ENCODE assay signal across 16 cellular contexts in the genomic region with DNA sequence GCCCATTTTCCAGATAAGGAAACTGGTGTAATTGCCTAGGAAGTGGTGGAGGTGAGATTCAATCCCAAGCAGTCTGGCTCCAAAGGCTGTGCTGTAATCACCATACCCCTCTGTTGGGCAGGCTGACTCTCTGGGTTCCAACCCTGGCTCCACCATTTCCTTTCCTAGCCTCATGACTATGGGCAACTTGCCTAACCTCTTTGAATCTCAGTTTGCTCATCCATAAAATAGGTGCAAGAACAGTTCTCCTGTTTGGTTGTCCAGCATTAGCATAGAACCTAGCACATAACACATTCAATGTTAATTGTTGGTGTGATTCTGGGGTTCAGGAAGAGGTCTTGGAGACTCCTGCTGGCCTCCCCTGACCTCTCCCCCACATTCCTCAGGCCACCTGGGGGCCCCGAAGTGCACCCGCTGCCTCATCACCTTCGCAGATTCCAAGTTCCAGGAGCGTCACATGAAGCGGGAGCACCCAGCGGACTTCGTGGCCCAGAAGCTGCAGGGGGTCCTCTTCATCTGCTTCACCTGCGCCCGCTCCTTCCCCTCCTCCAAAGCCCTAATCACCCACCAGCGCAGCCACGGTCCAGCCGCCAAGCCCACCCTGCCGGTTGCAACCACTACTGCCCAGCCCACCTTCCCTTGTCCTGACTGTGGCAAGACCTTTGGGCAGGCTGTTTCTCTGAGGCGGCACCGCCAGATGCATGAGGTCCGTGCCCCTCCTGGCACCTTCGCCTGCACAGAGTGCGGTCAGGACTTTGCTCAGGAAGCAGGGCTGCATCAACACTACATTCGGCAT. TPM values are rescaled to one million over a fixed set of nuclear protein-coding genes. Genes with fewer than 3 reads are reported as not detected.
DNase-seq lines count a peak whose midpoint lies in the region; ATAC-seq and TF ChIP-seq lines count a peak whose summit lies in the region.
"Had no signal": no experiment of that assay in that cellular context is flagged by ENCODE, and none has a peak within 500 bp of the region (broad histone marks: within the 10 kb centered on the region; RNA-seq: fewer than 3 reads in every experiment).

No MANE protein-coding gene starts in this region.

- H3K4me2 ChIP-seq in OCI-LY7 (ENCODE audit: low read length) (peak overlapping the region; percentile 94), skeletal muscle satellite cell (ENCODE audit: low read length) (peak overlapping the region; percentile 97)

- no peaks in the 10 kb centered on the region for H3K27me3 Mint-ChIP-seq in activated CD8-positive, alpha-beta T cell treated with anti-CD3 and anti-CD28 coated beads for 36 hours
- H3K27me3 Mint-ChIP-seq in activated CD8-positive, alpha-beta T cell treated with anti-CD3 and anti-CD28 coated beads, Interleukin-2, amount 10 ng/mL, durations not matched to agents 7 days and 5 days (ENCODE audit: low read depth) = no peaks in the 10 kb centered on the region
- no peaks in the 10 kb centered on the region for H3K27me3 Mint-ChIP-seq in effector memory CD8-positive, alpha-beta T cell
- H3K27me3 Mint-ChIP-seq: memory B cell had no signal

- peak overlapping the region; percentile 94 for H3K9ac ChIP-seq in skeletal muscle satellite cell (ENCODE audit: low read depth, low read length)

- H3K4me1 Mint-ChIP-seq in activated CD8-positive, alpha-beta T cell treated with anti-CD3 and anti-CD28 coated beads for 36 hours (ENCODE audit: low read depth) = peaks cover 22% of the 10 kb centered on the region
- peaks cover 36% of the 10 kb centered on the region for H3K4me1 Mint-ChIP-seq in activated CD8-positive, alpha-beta T cell treated with anti-CD3 and anti-CD28 coated beads, Interleukin-2, amount 10 ng/mL, durations not matched to agents 7 days and 5 days (ENCODE audit: low read depth)
- peaks cover 34 to 36% of the 10 kb centered on the region in 2 donors for H3K4me1 Mint-ChIP-seq in effector memory CD8-positive, alpha-beta T cell (ENCODE audit: low read depth in 2 of 2)

- peaks cover 16% of the 10 kb centered on the region for H3K36me3 Mint-ChIP-seq in activated CD8-positive, alpha-beta T cell treated with anti-CD3 and anti-CD28 coated beads for 36 hours (ENCODE audit: low read depth)
- H3K36me3 Mint-ChIP-seq in activated CD8-positive, alpha-beta T cell treated with anti-CD3 and anti-CD28 coated beads, Interleukin-2, amount 10 ng/mL, durations not matched to agents 7 days and 5 days (ENCODE audit: low read depth) = peaks cover 25% of the 10 kb centered on the region
- H3K36me3 Mint-ChIP-seq in effector memory CD8-positive, alpha-beta T cell (ENCODE audit: insufficient read depth) = peaks cover 36% of the 10 kb centered on the region
- H3K36me3 Mint-ChIP-seq: memory B cell had no signal

- H3K9me3 ChIP-seq in OCI-LY7 (ENCODE audit: low read length) (no peaks in the 10 kb centered on the region), skeletal muscle satellite cell (replicated peaks; ENCODE audit: low read length) (no peaks in the 10 kb centered on the region)
- H3K9me3 ChIP-seq: heart left ventricle, ovary, SJSA1 had no signal

- intact Hi-C loops in activated CD8-positive, alpha-beta T cell treated with anti-CD3 and anti-CD28 coated beads for 36 hours (cut with micrococcal nuclease) = loop anchor here (5.0 to 10.0 kb wide), 3 partner anchors 36 to 151 kb away; a partner anchor contains a TSS
- intact Hi-C loops in OCI-LY7 (cut with micrococcal nuclease; ENCODE audit: unreplicated experiment) = loop anchor here (10.0 kb wide), 2 partner anchors 64 to 154 kb away; a partner anchor contains a TSS

- POLR2A ChIA-PET in activated CD8-positive, alpha-beta T cell treated with anti-CD3 and anti-CD28 coated beads for 36 hours (lab: Charles Lee) = interaction anchor here (0.9 to 2.7 kb wide), 3 partner anchors 14 to 18 kb away, joined by 3 to 10 read pairs (median 4); a partner anchor contains a TSS
- POLR2A ChIA-PET in activated CD8-positive, alpha-beta T cell treated with anti-CD3 and anti-CD28 coated beads, Interleukin-2, amount 10 ng/mL, durations not matched to agents 7 days and 5 days (lab: Charles Lee) = no interaction called here
- POLR2A ChIA-PET in OCI-LY7 (lab: Charles Lee) = no interaction called here

- H3K36me3 ChIP-seq in OCI-LY7 (ENCODE audit: insufficient read depth, low read length) (peaks cover 55% of the 10 kb centered on the region), skeletal muscle satellite cell (ENCODE audit: insufficient read depth, low read length) (peaks cover 34% of the 10 kb centered on the region)
- H3K36me3 ChIP-seq: ovary had no signal

- no peaks in the 10 kb centered on the region for H3K27me3 ChIP-seq in skeletal muscle satellite cell (ENCODE audit: control insufficient read depth, insufficient read depth, low read length)
- H3K27me3 ChIP-seq: heart left ventricle, ovary, SJSA1 had no signal

- H2AFZ ChIP-seq in OCI-LY7 (ENCODE audit: low read length) = no peak overlapping the region

- no peaks in the 10 kb centered on the region; the same call in 1 of the 2 replicates for H4K20me1 ChIP-seq in OCI-LY7 (ENCODE audit: insufficient read depth, low read length)

- ATAC-seq in activated CD8-positive, alpha-beta T cell treated with anti-CD3 and anti-CD28 coated beads for 36 hours = no peak
- no peak for ATAC-seq in activated CD8-positive, alpha-beta T cell treated with anti-CD3 and anti-CD28 coated beads, Interleukin-2, amount 10 ng/mL, durations not matched to agents 7 days and 5 days
- ATAC-seq in effector memory CD8-positive, alpha-beta T cell (replicated peaks) = no peak
- no peak for ATAC-seq in HG03378 (IDR thresholded peaks at IDR 0.05; ENCODE audit: unreplicated experiment)
- ATAC-seq: heart left ventricle had no signal

- no peak overlapping the region for H3K27ac ChIP-seq in OCI-LY7 (ENCODE audit: low read depth, low read length, poor library complexity, severe bottlenecking)
- H3K27ac ChIP-seq: heart left ventricle, ovary, SJSA1 had no signal

- BruUV-seq in OCI-LY7 (replicated peaks; lab: Mats Ljungman, UMichigan) = no TSS peak

- H3K4me3 Mint-ChIP-seq in activated CD8-positive, alpha-beta T cell treated with anti-CD3 and anti-CD28 coated beads for 36 hours = peak overlapping the region; percentile 86
- H3K4me3 Mint-ChIP-seq in activated CD8-positive, alpha-beta T cell treated with anti-CD3 and anti-CD28 coated beads, Interleukin-2, amount 10 ng/mL, durations not matched to agents 7 days and 5 days = no peak overlapping the region
- peak overlapping the region in 1 of 2 donors; percentile 97 for H3K4me3 Mint-ChIP-seq in effector memory CD8-positive, alpha-beta T cell
- H3K4me3 Mint-ChIP-seq: memory B cell had no signal

- H3K4me3 ChIP-seq in OCI-LY7 (ENCODE audit: low read depth, low read length, poor library complexity, severe bottlenecking) = peak overlapping the region; percentile 86
- H3K4me3 ChIP-seq in skeletal muscle satellite cell (ENCODE audit: low read length) = no peak overlapping the region
- H3K4me3 ChIP-seq: ovary, SJSA1 had no signal

- peaks cover 14% of the 10 kb centered on the region for H3K4me1 ChIP-seq in OCI-LY7 (ENCODE audit: insufficient read depth, low read length, poor library complexity, severe bottlenecking)
- peaks cover 25% of the 10 kb centered on the region for H3K4me1 ChIP-seq in skeletal muscle satellite cell (ENCODE audit: control insufficient read depth, insufficient read depth, low read length)

- H3K9me3 Mint-ChIP-seq in activated CD8-positive, alpha-beta T cell treated with anti-CD3 and anti-CD28 coated beads for 36 hours = no peaks in the 10 kb centered on the region
- H3K9me3 Mint-ChIP-seq in activated CD8-positive, alpha-beta T cell treated with anti-CD3 and anti-CD28 coated beads, Interleukin-2, amount 10 ng/mL, durations not matched to agents 7 days and 5 days (ENCODE audit: insufficient read depth) = no peaks in the 10 kb centered on the region
- H3K9me3 Mint-ChIP-seq in effector memory CD8-positive, alpha-beta T cell = no peaks in the 10 kb centered on the region
- H3K9me3 Mint-ChIP-seq: memory B cell had no signal

- peak overlapping the region; percentile 98 for H3K27ac Mint-ChIP-seq in activated CD8-positive, alpha-beta T cell treated with anti-CD3 and anti-CD28 coated beads for 36 hours
- H3K27ac Mint-ChIP-seq in activated CD8-positive, alpha-beta T cell treated with anti-CD3 and anti-CD28 coated beads, Interleukin-2, amount 10 ng/mL, durations not matched to agents 7 days and 5 days = no peak overlapping the region
- peak overlapping the region; percentile 59 to 100 for H3K27ac Mint-ChIP-seq in effector memory CD8-positive, alpha-beta T cell

- DNase-seq in activated CD8-positive, alpha-beta T cell treated with anti-CD3 and anti-CD28 coated beads for 36 hours = no peak
- no peak for DNase-seq in activated CD8-positive, alpha-beta T cell treated with anti-CD3 and anti-CD28 coated beads, Interleukin-2, amount 10 ng/mL, durations not matched to agents 7 days and 5 days
- DNase-seq in OCI-LY7 (ENCODE audit: low spot score) (no peak), DMS153 (lab: John Stamatoyannopoulos, UW) (no peak)
- no peak for DNase-seq in effector memory CD8-positive, alpha-beta T cell
- no peak for DNase-seq in effector CD8-positive, alpha-beta T cell (lab: John Stamatoyannopoulos, UW)
- DNase-seq: activated CD4-positive, alpha-beta T cell treated with anti-CD3 and anti-CD28 coated beads, Interleukin-2, amount 50 U/mL, for 1 hour; heart left ventricle; NCI-H1048; NK-92 treated with Interleukin-12 subunit alpha and Interleukin-12 subunit beta, amount 100 ng/mL, for 24 hours; ovary; small intestine had no signal

- no peak for TF ChIP-seq CTCF in activated CD8-positive, alpha-beta T cell treated with anti-CD3 and anti-CD28 coated beads for 36 hours (IDR thresholded peaks at IDR 0.05)
- TF ChIP-seq CTCF in OCI-LY7 (conservative IDR thresholded peaks at IDR 0.05; ENCODE audit: low read length) = no peak

- H3K9me2 ChIP-seq in OCI-LY7 (ENCODE audit: insufficient read depth, low read length) = no peaks in the 10 kb centered on the region

- CTCF ChIA-PET in activated CD8-positive, alpha-beta T cell treated with anti-CD3 and anti-CD28 coated beads for 36 hours (lab: Charles Lee) = interaction anchor here (1.1 to 12.2 kb wide), 6 partner anchors 28 to 152 kb away, joined by 3 to 188 read pairs (median 8); no protein-coding TSS in a partner anchor
- CTCF ChIA-PET in activated CD8-positive, alpha-beta T cell treated with anti-CD3 and anti-CD28 coated beads, Interleukin-2, amount 10 ng/mL, durations not matched to agents 7 days and 5 days (lab: Charles Lee) = interaction anchor here (5.6 to 6.7 kb wide), 3 partner anchors 15 to 41 kb away, joined by 67 to 239 read pairs (median 88); a partner anchor contains a TSS
- CTCF ChIA-PET in OCI-LY7 (lab: Charles Lee; ENCODE audit: unreplicated experiment) = no interaction called here

- peaks cover 33% of the 10 kb centered on the region for H3K79me2 ChIP-seq in OCI-LY7 (ENCODE audit: insufficient read depth, low read depth, low read length)

RNA-seq across cellular contexts. Expression of a gene that starts 2.2 kb away (rescaled TPM):
- total RNA-seq in activated CD8-positive, alpha-beta T cell treated with anti-CD3 and anti-CD28 coated beads for 36 hours = 10 to 100 TPM in 1 of 2 experiments, 1 to 10 TPM in 1; 8.8 to 12.2 TPM
- total RNA-seq in activated CD8-positive, alpha-beta T cell treated with anti-CD3 and anti-CD28 coated beads, Interleukin-2, amount 10 ng/mL, durations not matched to agents 7 days and 5 days = 10 to 100 TPM; 14.1 to 17.3 TPM
- total RNA-seq in OCI-LY7 (2014; rRNA removed; shearing (Covaris generic)) = 11.6 and 20.2 TPM in 2 replicates
- 14.5 and 17.8 TPM in 2 replicates for total RNA-seq in OCI-LY7 (2022)
- total RNA-seq in skeletal muscle satellite cell (2012; rRNA removed) = 8.9 and 15.3 TPM in 2 replicates

RNA-seq across cellular contexts. Expression of a gene that starts 2.7 kb away (rescaled TPM):
- 10 to 100 TPM; 17.1 to 17.9 TPM for total RNA-seq in activated CD8-positive, alpha-beta T cell treated with anti-CD3 and anti-CD28 coated beads for 36 hours
- 10 to 100 TPM; 11.2 to 14.0 TPM for total RNA-seq in activated CD8-positive, alpha-beta T cell treated with anti-CD3 and anti-CD28 coated beads, Interleukin-2, amount 10 ng/mL, durations not matched to agents 7 days and 5 days
- 6.4 and 23.0 TPM in 2 replicates for total RNA-seq in OCI-LY7 (2014; rRNA removed; shearing (Covaris generic))
- total RNA-seq in OCI-LY7 (2022) = 15.1 and 15.3 TPM in 2 replicates
- total RNA-seq in skeletal muscle satellite cell (2012; rRNA removed) = 12.7 and 14.7 TPM in 2 replicates

RNA-seq across cellular contexts. Expression of a gene that starts 13.2 kb away (rescaled TPM):
- under 1 TPM; 0.41 to 0.54 TPM for total RNA-seq in activated CD8-positive, alpha-beta T cell treated with anti-CD3 and anti-CD28 coated beads for 36 hours
- total RNA-seq in activated CD8-positive, alpha-beta T cell treated with anti-CD3 and anti-CD28 coated beads, Interleukin-2, amount 10 ng/mL, durations not matched to agents 7 days and 5 days = under 1 TPM; 0.71 to 0.73 TPM
- total RNA-seq in OCI-LY7 (2014; rRNA removed; shearing (Covaris generic)) = 0.36 and 0.73 TPM in 2 replicates
- 0.61 and 0.85 TPM in 2 replicates for total RNA-seq in OCI-LY7 (2022)
- total RNA-seq in skeletal muscle satellite cell (2012; rRNA removed) = not detected in 2 replicates
- total RNA-seq: SJSA1 had no signal

RNA-seq across cellular contexts. Expression of a gene that starts 20.8 kb away (rescaled TPM):
- 10 to 100 TPM; 12.3 to 13.4 TPM for total RNA-seq in activated CD8-positive, alpha-beta T cell treated with anti-CD3 and anti-CD28 coated beads for 36 hours
- total RNA-seq in activated CD8-positive, alpha-beta T cell treated with anti-CD3 and anti-CD28 coated beads, Interleukin-2, amount 10 ng/mL, durations not matched to agents 7 days and 5 days = 10 to 100 TPM; 29.9 to 31.5 TPM
- 91.1 and 98.1 TPM in 2 replicates for total RNA-seq in OCI-LY7 (2014; rRNA removed; shearing (Covaris generic))
- 28.5 and 31.0 TPM in 2 replicates for total RNA-seq in OCI-LY7 (2022)
- total RNA-seq in skeletal muscle satellite cell (2012; rRNA removed) = 16.7 and 22.1 TPM in 2 replicates

RNA-seq across cellular contexts. Expression of a gene that starts 23.0 kb away (rescaled TPM):
- total RNA-seq in activated CD8-positive, alpha-beta T cell treated with anti-CD3 and anti-CD28 coated beads for 36 hours = 10 to 100 TPM in 1 of 2 experiments, 1 to 10 TPM in 1; 9.7 to 12.3 TPM
- total RNA-seq in activated CD8-positive, alpha-beta T cell treated with anti-CD3 and anti-CD28 coated beads, Interleukin-2, amount 10 ng/mL, durations not matched to agents 7 days and 5 days = 1 to 10 TPM; 7.4 to 8.9 TPM
- total RNA-seq in OCI-LY7 (2014; rRNA removed; shearing (Covaris generic)) = 4.9 and 11.5 TPM in 2 replicates
- 0.40 and 0.81 TPM in 2 replicates for total RNA-seq in OCI-LY7 (2022)
- 1.1 and 1.8 TPM in 2 replicates for total RNA-seq in skeletal muscle satellite cell (2012; rRNA removed)
